In the genomic region with DNA sequence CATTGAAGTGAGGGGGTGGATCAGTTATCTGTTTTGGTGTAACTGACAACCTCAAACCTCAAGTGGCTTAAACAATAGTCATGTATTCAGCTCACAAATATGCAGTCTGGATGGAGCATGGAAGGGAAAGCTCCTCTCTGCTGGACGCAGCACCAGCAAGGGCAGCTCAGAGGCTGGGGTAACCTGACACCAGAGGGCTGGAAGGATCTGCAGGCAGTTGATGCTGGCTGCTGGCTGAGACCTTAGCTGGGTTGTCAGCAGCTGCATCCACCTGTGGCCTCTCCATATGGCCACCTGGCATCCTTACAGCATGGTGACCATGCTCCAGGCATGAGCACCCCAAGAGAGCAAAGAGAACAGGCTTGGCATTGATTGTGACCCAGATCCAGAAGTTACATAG, we compare ENCODE assay signal across 12 cellular contexts. TPM values are rescaled to one million over a fixed set of nuclear protein-coding genes. Genes with fewer than 3 reads are reported as not detected.
A peak's percentile ranks its signal among the peaks of the same experiment; 100 is the strongest.
DNase-seq lines count a peak whose midpoint lies in the region; ATAC-seq and TF ChIP-seq lines count a peak whose summit lies in the region.
"Had no signal": no experiment of that assay in that cellular context is flagged by ENCODE, and none has a peak within 500 bp of the region (broad histone marks: within the 10 kb centered on the region; RNA-seq: fewer than 3 reads in every experiment).

No MANE protein-coding gene starts in this region.

- H3K27ac ChIP-seq in HEK293 (ENCODE audit: extremely low read depth, low read depth, low read length), result no peak overlapping the region
- H3K27ac ChIP-seq: KMS-11, sigmoid colon, vagina had no signal

- H3K4me1 ChIP-seq in HEK293 (ENCODE audit: control insufficient read depth, insufficient read depth, low read length), result no peaks in the 10 kb centered on the region
- H3K4me1 ChIP-seq in BE2C, result no peaks in the 10 kb centered on the region

- H3K9me3 ChIP-seq in HEK293 (ENCODE audit: control insufficient read depth, insufficient read depth, low read depth, low read length) (no peaks in the 10 kb centered on the region), BE2C (no peaks in the 10 kb centered on the region)
- H3K9me3 ChIP-seq: sigmoid colon, vagina had no signal

- ATAC-seq in HG02870 (IDR thresholded peaks at IDR 0.05; ENCODE audit: unreplicated experiment), result no peak
- ATAC-seq: CD8-positive, alpha-beta T cell had no signal

- H3K4me3 ChIP-seq in HEK293 (ENCODE audit: low read depth, low read length) (no peak overlapping the region), BE2C (ENCODE audit: low read depth, low read length) (no peak overlapping the region)
- H3K4me3 ChIP-seq: sigmoid colon, vagina had no signal

- CTCF ChIA-PET in HEK293 (lab: Yijun Ruan, JAX), result interaction anchor here (0.6 to 1.5 kb wide), 4 partner anchors 76 to 967 kb away, joined by 3 to 4 read pairs (median 3); no protein-coding TSS in a partner anchor

- H3K27me3 ChIP-seq in BE2C, result no peaks in the 10 kb centered on the region
- H3K27me3 ChIP-seq: vagina had no signal

- POLR2A ChIA-PET in HEK293 (lab: Yijun Ruan, JAX), result no interaction called here

- no peak for TF ChIP-seq CTCF in HEK293 (tag by site-specific recombination; IDR thresholded peaks at IDR 0.05)
- TF ChIP-seq CTCF in BE2C (IDR thresholded peaks at IDR 0.05; ENCODE audit: low read depth, low read length), result no peak

- DNase-seq in AG20443 (ENCODE audit: low spot score), result peak; percentile 42
- DNase-seq in SHP77 treated with DMSO at 0.1 percent for 48 hours (lab: John Stamatoyannopoulos, UW), result peak; percentile 33
- peak; percentile 26 for DNase-seq in glomerular visceral epithelial cell (ENCODE audit: extremely low spot score)
- DNase-seq in BE2C, result no peak
- no peak for DNase-seq in cortex of kidney (lab: John Stamatoyannopoulos, UW)
- DNase-seq in GOT3 (lab: John Stamatoyannopoulos, UW), result no peak
- DNase-seq: CD8-positive, alpha-beta T cell; sigmoid colon had no signal

- H3K36me3 ChIP-seq in HEK293 (ENCODE audit: control insufficient read depth in 2 of 2, insufficient read depth in 1 of 2, low read length in 2 of 2) (no peaks in the 10 kb centered on the region), BE2C (no peaks in the 10 kb centered on the region)
- H3K36me3 ChIP-seq: sigmoid colon, vagina had no signal

TF ChIP-seq in HEK293, 187 proteins besides CTCF, POLR2A, EP300 and RAD21:
- peak; percentile 75 for TF ChIP-seq SCRT2 (tag by site-specific recombination; IDR thresholded peaks at IDR 0.05)
- TF ChIP-seq ZNF311 (tag by site-specific recombination; IDR thresholded peaks at IDR 0.05; ENCODE audit: borderline replicate concordance), result no peak
- TF ChIP-seq, protein P1, sequence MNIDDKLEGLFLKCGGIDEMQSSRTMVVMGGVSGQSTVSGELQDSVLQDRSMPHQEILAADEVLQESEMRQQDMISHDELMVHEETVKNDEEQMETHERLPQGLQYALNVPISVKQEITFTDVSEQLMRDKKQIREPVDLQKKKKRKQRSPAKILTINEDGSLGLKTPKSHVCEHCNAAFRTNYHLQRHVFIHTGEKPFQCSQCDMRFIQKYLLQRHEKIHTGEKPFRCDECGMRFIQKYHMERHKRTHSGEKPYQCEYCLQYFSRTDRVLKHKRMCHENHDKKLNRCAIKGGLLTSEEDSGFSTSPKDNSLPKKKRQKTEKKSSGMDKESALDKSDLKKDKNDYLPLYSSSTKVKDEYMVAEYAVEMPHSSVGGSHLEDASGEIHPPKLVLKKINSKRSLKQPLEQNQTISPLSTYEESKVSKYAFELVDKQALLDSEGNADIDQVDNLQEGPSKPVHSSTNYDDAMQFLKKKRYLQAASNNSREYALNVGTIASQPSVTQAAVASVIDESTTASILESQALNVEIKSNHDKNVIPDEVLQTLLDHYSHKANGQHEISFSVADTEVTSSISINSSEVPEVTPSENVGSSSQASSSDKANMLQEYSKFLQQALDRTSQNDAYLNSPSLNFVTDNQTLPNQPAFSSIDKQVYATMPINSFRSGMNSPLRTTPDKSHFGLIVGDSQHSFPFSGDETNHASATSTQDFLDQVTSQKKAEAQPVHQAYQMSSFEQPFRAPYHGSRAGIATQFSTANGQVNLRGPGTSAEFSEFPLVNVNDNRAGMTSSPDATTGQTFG (tag by site-specific recombination; IDR thresholded peaks at IDR 0.05; ENCODE audit: borderline replicate concordance), result no peak
- TF ChIP-seq EGR2 (tag by site-specific recombination; IDR thresholded peaks at IDR 0.05; ENCODE audit: low read depth), result no peak
- 0 out of 2 replicates have a peak, but pooled peaks have one; percentile 25 for TF ChIP-seq ZBTB17 (tag by site-specific recombination; IDR thresholded peaks at IDR 0.05)
- peak; percentile 38; the same call in 1 of the 2 replicates for TF ChIP-seq ZSCAN30 (tag by site-specific recombination; IDR thresholded peaks at IDR 0.05)
- TF ChIP-seq TRIM28 (IDR thresholded peaks at IDR 0.05; ENCODE audit: borderline replicate concordance, low read length), result peak; percentile 67
- no peak for TF ChIP-seq ZBTB48 (tag by site-specific recombination; IDR thresholded peaks at IDR 0.05)
- TF ChIP-seq, protein P2, sequence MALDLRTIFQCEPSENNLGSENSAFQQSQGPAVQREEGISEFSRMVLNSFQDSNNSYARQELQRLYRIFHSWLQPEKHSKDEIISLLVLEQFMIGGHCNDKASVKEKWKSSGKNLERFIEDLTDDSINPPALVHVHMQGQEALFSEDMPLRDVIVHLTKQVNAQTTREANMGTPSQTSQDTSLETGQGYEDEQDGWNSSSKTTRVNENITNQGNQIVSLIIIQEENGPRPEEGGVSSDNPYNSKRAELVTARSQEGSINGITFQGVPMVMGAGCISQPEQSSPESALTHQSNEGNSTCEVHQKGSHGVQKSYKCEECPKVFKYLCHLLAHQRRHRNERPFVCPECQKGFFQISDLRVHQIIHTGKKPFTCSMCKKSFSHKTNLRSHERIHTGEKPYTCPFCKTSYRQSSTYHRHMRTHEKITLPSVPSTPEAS (tag by site-specific recombination; IDR thresholded peaks at IDR 0.05), result no peak
- no peak for TF ChIP-seq ZNF544 (tag by site-specific recombination; IDR thresholded peaks at IDR 0.05)

RNA-seq across cellular contexts. Expression of a gene that starts 46.7 kb away (rescaled TPM):
- polyA plus RNA-seq in BE2C (2012; ENCODE audit: insufficient read depth, insufficient read length, low read depth), result 0.45 TPM

Comparison
In these comparisons a context has a peak if more than half of its experiments do, and no peak if none do; other contexts are left out.
1. DNase-seq: peak in AG20443 (single experiment), SHP77 treated with DMSO at 0.1 percent for 48 hours (single experiment) and glomerular visceral epithelial cell (single experiment); none in BE2C (single experiment), cortex of kidney (single experiment) and GOT3 (single experiment).